ENCODE assay signal across 12 cellular contexts in genomic region chr13:100506154-100506553, GRCh38.
DNase-seq lines count a peak whose midpoint lies in the region; ATAC-seq, FAIRE-seq and TF ChIP-seq lines count a peak whose summit lies in the region.
"Had no signal": no experiment of that assay in that cellular context is flagged by ENCODE, and none has a peak within 500 bp of the region (broad histone marks: within the 10 kb centered on the region; RNA-seq: fewer than 3 reads in every experiment).

No MANE protein-coding gene starts in this region.

- H3K27ac ChIP-seq in heart right ventricle, result no peak overlapping the region
- H3K27ac ChIP-seq: epithelial cell of prostate, lower lobe of right lung, spleen had no signal

- no peaks in the 10 kb centered on the region for H3K36me3 ChIP-seq in heart right ventricle
- H3K36me3 ChIP-seq: lower lobe of right lung, spleen had no signal

- peaks cover 0 to 11% (median 0%) of the 10 kb centered on the region in 9 donors for H3K4me1 ChIP-seq in heart right ventricle
- H3K4me1 ChIP-seq: lower lobe of right lung had no signal

- H3K27me3 ChIP-seq in heart right ventricle, result no peaks in the 10 kb centered on the region
- H3K27me3 ChIP-seq: spleen had no signal

- intact Hi-C loops in heart right ventricle (cut with DNase I) (no loop called here), left cardiac atrium (cut with DNase I) (no loop called here)

- no peak for FAIRE-seq in D721Med (lab: Jason Lieb, UNC)

- no peaks in the 10 kb centered on the region for H3K9me3 ChIP-seq in heart right ventricle
- H3K9me3 ChIP-seq: lower lobe of right lung, spleen had no signal

- ATAC-seq in GM19043 (IDR thresholded peaks at IDR 0.05; ENCODE audit: low read depth, unreplicated experiment), result peak; percentile 69
- peak; percentile 74 for ATAC-seq in HG02938 (IDR thresholded peaks at IDR 0.05; ENCODE audit: unreplicated experiment)
- no peak for ATAC-seq in heart right ventricle
- no peak for ATAC-seq in left cardiac atrium
- no peak for ATAC-seq in esophagus mucosa
- ATAC-seq: lower lobe of right lung had no signal

- H3K4me3 ChIP-seq in heart right ventricle, result no peak overlapping the region
- H3K4me3 ChIP-seq: lower lobe of right lung, spleen had no signal

- no peak for TF ChIP-seq CTCF in heart right ventricle (IDR thresholded peaks at IDR 0.05)
- no peak for TF ChIP-seq CTCF in D721Med (IDR thresholded peaks at IDR 0.05; ENCODE audit: insufficient read depth, missing control alignments)

- DNase-seq in activated CD8-positive, alpha-beta memory T cell treated with anti-CD3 and anti-CD28 coated beads, Interleukin-2, amount 50 U/mL, for 48 hours, result peak; percentile 61
- DNase-seq in stimulated activated CD4-positive, alpha-beta T cell treated with anti-CD3 and anti-CD28 coated beads, Interleukin-4, amount 100 ng/mL, for 4 hours, result peak; percentile 36 to 48
- DNase-seq in heart right ventricle (no peak), left cardiac atrium (no peak), D721Med (ENCODE audit: insufficient read length, low spot score) (no peak)
- DNase-seq: lower lobe of right lung, NCI-H510A treated with DMSO at 0.1 percent for 48 hours, spleen had no signal

- WGBS in heart right ventricle, 2 donors, result 90 to 91% methylated on average over 15 of the region's 15 CpGs

Comparison
In these comparisons a context has a peak if more than half of its experiments do, and no peak if none do; other contexts are left out.
1. ATAC-seq: peak in GM19043 (single experiment) and HG02938 (single experiment); none in heart right ventricle (0 of 8), left cardiac atrium (0 of 2) and esophagus mucosa (single experiment).
2. DNase-seq: peak in activated CD8-positive, alpha-beta memory T cell treated with anti-CD3 and anti-CD28 coated beads, Interleukin-2, amount 50 U/mL, for 48 hours (single experiment) and stimulated activated CD4-positive, alpha-beta T cell treated with anti-CD3 and anti-CD28 coated beads, Interleukin-4, amount 100 ng/mL, for 4 hours (2 of 2); none in heart right ventricle (0 of 2), left cardiac atrium (single experiment) and D721Med (single experiment).